8 cellular contexts compared by ENCODE assay signal in genomic region chr2:96251721-96252292, GRCh38. TPM values are rescaled to one million over a fixed set of nuclear protein-coding genes. Genes with fewer than 3 reads are reported as not detected.
DNase-seq lines count a peak whose midpoint lies in the region; ATAC-seq, FAIRE-seq and TF ChIP-seq lines count a peak whose summit lies in the region.

No MANE protein-coding gene starts in this region.

- no peak for TF ChIP-seq RAD21 in liver (IDR thresholded peaks at IDR 0.05)

- FAIRE-seq in urothelium cell line (lab: Jason Lieb, UNC): no peak

- 70% methylated on average over 6 of the region's 6 CpGs for WGBS in liver

- ATAC-seq in CD8-positive, alpha-beta T cell: no peak
- no peak for ATAC-seq in GM19397 (IDR thresholded peaks at IDR 0.05; ENCODE audit: unreplicated experiment)
- ATAC-seq in GM18517 (IDR thresholded peaks at IDR 0.05; ENCODE audit: unreplicated experiment): no peak

- H3K9me3 Mint-ChIP-seq in CD8-positive, alpha-beta T cell: no peaks in the 10 kb centered on the region
- H3K9me3 Mint-ChIP-seq in chondrocyte (ENCODE audit: low read depth): no peaks in the 10 kb centered on the region

- POLR2A ChIA-PET in CD8-positive, alpha-beta T cell (lab: Charles Lee): no interaction called here

- H3K4me1 Mint-ChIP-seq in CD8-positive, alpha-beta T cell (ENCODE audit: low read depth): peaks cover 31% of the 10 kb centered on the region
- peaks cover 29% of the 10 kb centered on the region for H3K4me1 Mint-ChIP-seq in chondrocyte (ENCODE audit: low read depth)

- H3K4me3 ChIP-seq in CD8-positive, alpha-beta T cell (ENCODE audit: low read depth, low read length): no peak overlapping the region
- H3K4me3 ChIP-seq in NT2/D1 (ENCODE audit: insufficient read length, low read depth) (peak overlapping the region; percentile 6), liver (ENCODE audit: low read depth in 1 of 3, low read length in 3 of 3) (no peak overlapping the region)

- peaks cover 31% of the 10 kb centered on the region for H3K36me3 ChIP-seq in CD8-positive, alpha-beta T cell (ENCODE audit: insufficient read depth, low read length)
- H3K36me3 ChIP-seq in NT2/D1 (ENCODE audit: insufficient read depth, insufficient read length, low read length) (peaks cover 49% of the 10 kb centered on the region), liver (ENCODE audit: control insufficient read depth in 4 of 4, insufficient read depth in 3 of 4, low read depth in 1 of 4, low read length in 3 of 4) (peaks cover 9 to 25% (median 21%) of the 10 kb centered on the region in 4 donors)

- H3K9ac ChIP-seq in NT2/D1 (ENCODE audit: insufficient read length, low read depth) (no peak overlapping the region), liver (ENCODE audit: low read depth in 1 of 2, low read length in 2 of 2) (no peak overlapping the region)

- CTCF ChIA-PET in CD8-positive, alpha-beta T cell (lab: Charles Lee): interaction anchor here (0.8 kb wide), 1 partner anchor 77 kb away, joined by 3 read pairs; no protein-coding TSS in a partner anchor

- no peak overlapping the region for H3K4me3 Mint-ChIP-seq in CD8-positive, alpha-beta T cell
- H3K4me3 Mint-ChIP-seq in chondrocyte (ENCODE audit: unreplicated experiment): peak overlapping the region; percentile 8

- no peaks in the 10 kb centered on the region for H3K27me3 Mint-ChIP-seq in CD8-positive, alpha-beta T cell (ENCODE audit: low read depth)
- no peaks in the 10 kb centered on the region for H3K27me3 Mint-ChIP-seq in chondrocyte (ENCODE audit: low read depth)

- DNase-seq in CD8-positive, alpha-beta T cell: no peak
- peak; percentile 28 for DNase-seq in NT2/D1 (ENCODE audit: low read depth, low spot score)
- DNase-seq in chondrocyte (ENCODE audit: low spot score): peak; percentile 62
- peak; percentile 26 for DNase-seq in urothelium cell line (ENCODE audit: low spot score)
- no peak for DNase-seq in activated gamma-delta T cell treated with Interleukin-2 at 50 U/mL for 16 hours

- no peak overlapping the region for H3K27ac ChIP-seq in CD8-positive, alpha-beta T cell (ENCODE audit: low read depth, low read length)
- H3K27ac ChIP-seq in liver (ENCODE audit: low read depth in 1 of 2, low read length in 2 of 2): no peak overlapping the region

- TF ChIP-seq CTCF in CD8-positive, alpha-beta T cell (IDR thresholded peaks at IDR 0.05): no peak
- TF ChIP-seq CTCF in chondrocyte (IDR thresholded peaks at IDR 0.05) (no peak), liver (IDR thresholded peaks at IDR 0.05; ENCODE audit: low read depth, low read length, missing input control) (no peak)

- peaks cover 28% of the 10 kb centered on the region for H3K4me1 ChIP-seq in CD8-positive, alpha-beta T cell (ENCODE audit: insufficient read depth, low read length)
- H3K4me1 ChIP-seq in NT2/D1 (ENCODE audit: insufficient read depth, insufficient read length) (peaks cover 8% of the 10 kb centered on the region), liver (ENCODE audit: control insufficient read depth in 4 of 4, insufficient read depth in 4 of 4, low read length in 3 of 4) (peaks cover 0 to 23% (median 16%) of the 10 kb centered on the region in 4 donors)

- H3K27me3 ChIP-seq in CD8-positive, alpha-beta T cell (ENCODE audit: insufficient read depth, low read length): no peaks in the 10 kb centered on the region
- no peaks in the 10 kb centered on the region for H3K27me3 ChIP-seq in NT2/D1 (ENCODE audit: insufficient read depth, insufficient read length)
- H3K27me3 ChIP-seq in liver (ENCODE audit: control insufficient read depth in 4 of 4, insufficient read depth in 4 of 4, low read length in 3 of 4): no peaks in the 10 kb centered on the region

- peak overlapping the region; percentile 69 for H3K27ac Mint-ChIP-seq in CD8-positive, alpha-beta T cell
- H3K27ac Mint-ChIP-seq in chondrocyte (ENCODE audit: unreplicated experiment): peak overlapping the region; percentile 84

- no peaks in the 10 kb centered on the region for H3K9me3 ChIP-seq in CD8-positive, alpha-beta T cell (ENCODE audit: low read length)
- no peaks in the 10 kb centered on the region for H3K9me3 ChIP-seq in NT2/D1 (ENCODE audit: insufficient read depth, low read length)
- H3K9me3 ChIP-seq in liver (ENCODE audit: control insufficient read depth in 4 of 4, low read length in 3 of 4): no peaks in the 10 kb centered on the region

- intact Hi-C loops in CD8-positive, alpha-beta T cell (cut with DNase I, micrococcal nuclease): no loop called here

- H3K36me3 Mint-ChIP-seq in CD8-positive, alpha-beta T cell: peaks cover 52% of the 10 kb centered on the region
- H3K36me3 Mint-ChIP-seq in chondrocyte (ENCODE audit: low read depth): peaks cover 23% of the 10 kb centered on the region

TF ChIP-seq in liver, 16 proteins besides CTCF, POLR2A, EP300 and RAD21:
- peak; percentile 29 for TF ChIP-seq NR2F2 (IDR thresholded peaks at IDR 0.05)
- TF ChIP-seq RXRA (IDR thresholded peaks at IDR 0.05): peak; percentile 64 to 70
- peak; percentile 30 for TF ChIP-seq SP1 (IDR thresholded peaks at IDR 0.05)
- no peak for TF ChIP-seq HNF4A (conservative IDR thresholded peaks at IDR 0.05)
- no peak for TF ChIP-seq EGR1 (IDR thresholded peaks at IDR 0.05; ENCODE audit: low read depth in 2 of 2)
- no peak for TF ChIP-seq GABPA (IDR thresholded peaks at IDR 0.05 in 1 of 2, conservative IDR thresholded peaks at IDR 0.05 in 1 of 2)
- TF ChIP-seq ATF3 (IDR thresholded peaks at IDR 0.05): no peak
- TF ChIP-seq FOXA1 (IDR thresholded peaks at IDR 0.05): no peak
- TF ChIP-seq MAX (IDR thresholded peaks at IDR 0.05): no peak

RNA-seq across cellular contexts. Expression of gene TMEM127, which starts 14.0 kb away (rescaled TPM):
- 10 to 100 TPM; 44.7 to 49.6 TPM for total RNA-seq in CD8-positive, alpha-beta T cell
- total RNA-seq in chondrocyte (43.9 to 54.4 TPM (median 52.5 TPM) in 3 replicates), liver (10 to 100 TPM; 17.7 to 19.1 TPM)
- polyA plus RNA-seq in liver: 10 to 100 TPM; 11.2 to 27.5 TPM

RNA-seq across cellular contexts. Expression of gene CIAO1, which starts 14.2 kb away (rescaled TPM):
- 10 to 100 TPM; 51.9 to 58.0 TPM for total RNA-seq in CD8-positive, alpha-beta T cell
- total RNA-seq in chondrocyte: 37.5 to 46.9 TPM (median 39.7 TPM) in 3 replicates
- total RNA-seq in liver: 10 to 100 TPM; 50.6 to 80.4 TPM
- polyA plus RNA-seq in liver: 10 to 100 TPM; 43.0 to 43.3 TPM

RNA-seq across cellular contexts. Expression of gene STARD7, which starts 43.2 kb away (rescaled TPM):
- total RNA-seq in CD8-positive, alpha-beta T cell: 10 to 100 TPM; 75.3 to 85.1 TPM
- total RNA-seq in chondrocyte (61.0 to 81.8 TPM (median 66.1 TPM) in 3 replicates), liver (100 to 1,000 TPM in 1 of 2 donors, 10 to 100 TPM in 1; 72.0 to 120 TPM)
- polyA plus RNA-seq in liver: 10 to 100 TPM; 42.9 to 47.4 TPM

RNA-seq across cellular contexts. Expression of gene SNRNP200, which starts 53.5 kb away (rescaled TPM):
- total RNA-seq in CD8-positive, alpha-beta T cell: 100 to 1,000 TPM; 318 to 348 TPM
- total RNA-seq in chondrocyte (77.8 to 101 TPM (median 82.6 TPM) in 3 replicates), liver (10 to 100 TPM; 55.9 to 75.2 TPM)
- 10 to 100 TPM; 28.1 to 39.1 TPM for polyA plus RNA-seq in liver

Comparison
In these comparisons a context has a peak if more than half of its experiments do, and no peak if none do; other contexts are left out.
1. DNase-seq: peak in NT2/D1 (single experiment), chondrocyte (single experiment) and urothelium cell line (single experiment); none in CD8-positive, alpha-beta T cell (0 of 7) and activated gamma-delta T cell treated with Interleukin-2 at 50 U/mL for 16 hours (single experiment).